In genomic region chrX:149527705-149528104, GRCh38 we compare ENCODE assay signal across 9 cellular contexts. TPM values are rescaled to one million over a fixed set of nuclear protein-coding genes. Genes with fewer than 3 reads are reported as not detected.
DNase-seq lines count a peak whose midpoint lies in the region; ATAC-seq and TF ChIP-seq lines count a peak whose summit lies in the region.
"Had no signal": no experiment of that assay in that cellular context is flagged by ENCODE, and none has a peak within 500 bp of the region (broad histone marks: within the 10 kb centered on the region; RNA-seq: fewer than 3 reads in every experiment).

No MANE protein-coding gene starts in this region.

- 25 to 78% methylated on average over 1 of the region's 1 CpG for WGBS in testis, 2 donors

- H3K27ac Mint-ChIP-seq in activated CD4-positive, alpha-beta memory T cell treated with anti-CD3 and anti-CD28 coated beads, Interleukin-2, amount 10 ng/mL, durations not matched to agents 7 days and 5 days, result peak overlapping the region; percentile 64

- intact Hi-C loops in left ventricle myocardium superior (cut with micrococcal nuclease) (no loop called here), testis (cut with DNase I; ENCODE audit: low total_unique reads) (no loop called here)

- H3K36me3 ChIP-seq in testis (ENCODE audit: low read depth, missing control alignments), result no peaks in the 10 kb centered on the region
- H3K36me3 ChIP-seq: SJCRH30 had no signal

- H3K27ac ChIP-seq in testis, result no peak overlapping the region
- H3K27ac ChIP-seq: SJCRH30 had no signal

- no peaks in the 10 kb centered on the region for H3K27me3 Mint-ChIP-seq in activated CD4-positive, alpha-beta memory T cell treated with anti-CD3 and anti-CD28 coated beads, Interleukin-2, amount 10 ng/mL, durations not matched to agents 7 days and 5 days

- POLR2A ChIA-PET in activated CD4-positive, alpha-beta memory T cell treated with anti-CD3 and anti-CD28 coated beads, Interleukin-2, amount 10 ng/mL, durations not matched to agents 7 days and 5 days (lab: Charles Lee), result interaction anchor here (1.0 kb wide), 2 partner anchors 13 to 23 kb away, joined by 4 to 5 read pairs; partner anchors contain the start of genes EOLA1 and IDS

- H3K4me1 ChIP-seq in testis, result no peaks in the 10 kb centered on the region
- H3K4me1 ChIP-seq: SJCRH30 had no signal

- no peak for TF ChIP-seq POLR2A in testis (IDR thresholded peaks at IDR 0.05)

- ATAC-seq in left ventricle myocardium superior, result peak; percentile 22
- no peak for ATAC-seq in HG03469 (IDR thresholded peaks at IDR 0.05; ENCODE audit: unreplicated experiment)

- peaks cover 35% of the 10 kb centered on the region for H3K4me1 Mint-ChIP-seq in activated CD4-positive, alpha-beta memory T cell treated with anti-CD3 and anti-CD28 coated beads, Interleukin-2, amount 10 ng/mL, durations not matched to agents 7 days and 5 days

- no peaks in the 10 kb centered on the region for H3K9me3 ChIP-seq in testis
- H3K9me3 ChIP-seq: SJCRH30 had no signal

- H3K27me3 ChIP-seq in testis, result no peaks in the 10 kb centered on the region
- H3K27me3 ChIP-seq: SJCRH30 had no signal

- DNase-seq in AG09319 (ENCODE audit: extremely low read depth, low read depth) (no peak), EL (peak; percentile 15), HT-29 (ENCODE audit: low spot score) (peak; percentile 65), left ventricle myocardium superior (no peak), testis (no peak), COLO829 (ENCODE audit: low spot score) (no peak)
- peak; percentile 46 for DNase-seq in activated CD4-positive, alpha-beta memory T cell treated with anti-CD3 and anti-CD28 coated beads, Interleukin-2, amount 10 ng/mL, durations not matched to agents 7 days and 5 days

- H3K9me3 Mint-ChIP-seq in activated CD4-positive, alpha-beta memory T cell treated with anti-CD3 and anti-CD28 coated beads, Interleukin-2, amount 10 ng/mL, durations not matched to agents 7 days and 5 days, result no peaks in the 10 kb centered on the region

- CTCF ChIA-PET in activated CD4-positive, alpha-beta memory T cell treated with anti-CD3 and anti-CD28 coated beads, Interleukin-2, amount 10 ng/mL, durations not matched to agents 7 days and 5 days (lab: Charles Lee), result interaction anchor here (1.0 to 2.2 kb wide), 4 partner anchors 11 to 17 kb away, joined by 3 to 15 read pairs (median 10); partner anchors contain the start of gene EOLA1

- TF ChIP-seq CTCF in AG09319 (IDR thresholded peaks at IDR 0.05; ENCODE audit: low read depth, low read length), result peak; percentile 55
- TF ChIP-seq CTCF in testis (IDR thresholded peaks at IDR 0.05), result peak; percentile 27 to 56 (median 32)

- H3K36me3 Mint-ChIP-seq in activated CD4-positive, alpha-beta memory T cell treated with anti-CD3 and anti-CD28 coated beads, Interleukin-2, amount 10 ng/mL, durations not matched to agents 7 days and 5 days (ENCODE audit: low read depth), result peaks cover 13% of the 10 kb centered on the region

- H3K4me3 ChIP-seq in testis, result no peak overlapping the region
- H3K4me3 ChIP-seq: SJCRH30 had no signal

- no peak overlapping the region for H3K4me3 Mint-ChIP-seq in activated CD4-positive, alpha-beta memory T cell treated with anti-CD3 and anti-CD28 coated beads, Interleukin-2, amount 10 ng/mL, durations not matched to agents 7 days and 5 days

RNA-seq across cellular contexts. Expression of gene EOLA1, which starts 13.1 kb away (rescaled TPM):
- 24.7 and 28.1 TPM in 2 replicates for total RNA-seq in HT-29 (2014; rRNA removed; shearing (Covaris generic))
- total RNA-seq in activated CD4-positive, alpha-beta memory T cell treated with anti-CD3 and anti-CD28 coated beads, Interleukin-2, amount 10 ng/mL, durations not matched to agents 7 days and 5 days, result 10 to 100 TPM; 31.8 to 36.4 TPM
- total RNA-seq in left ventricle myocardium superior (29.6 TPM), testis (10 to 100 TPM; 10.6 to 12.0 TPM)
- polyA plus RNA-seq in testis (ENCODE audit: insufficient read depth, low read depth, low replicate concordance), result 13.4 TPM

RNA-seq across cellular contexts. Expression of gene HSFX3, which starts 22.0 kb away (rescaled TPM):
- not detected in 2 replicates for total RNA-seq in HT-29 (2014; rRNA removed; shearing (Covaris generic))
- not detected for total RNA-seq in activated CD4-positive, alpha-beta memory T cell treated with anti-CD3 and anti-CD28 coated beads, Interleukin-2, amount 10 ng/mL, durations not matched to agents 7 days and 5 days
- total RNA-seq in left ventricle myocardium superior (not detected), testis (1 to 10 TPM; 5.6 to 8.7 TPM)
- polyA plus RNA-seq in testis (ENCODE audit: insufficient read depth, low read depth, low replicate concordance), result 16.6 TPM
- total RNA-seq: SJCRH30 had no signal

RNA-seq across cellular contexts. Expression of gene IDS, which starts 22.6 kb away (rescaled TPM):
- total RNA-seq in HT-29 (2014; rRNA removed; shearing (Covaris generic)), result 51.1 and 53.2 TPM in 2 replicates
- 100 to 1,000 TPM; 114 to 116 TPM for total RNA-seq in activated CD4-positive, alpha-beta memory T cell treated with anti-CD3 and anti-CD28 coated beads, Interleukin-2, amount 10 ng/mL, durations not matched to agents 7 days and 5 days
- total RNA-seq in left ventricle myocardium superior (88.7 TPM), testis (10 to 100 TPM; 30.2 to 38.4 TPM)
- 25.3 TPM for polyA plus RNA-seq in testis (ENCODE audit: insufficient read depth, low read depth, low replicate concordance)

RNA-seq across cellular contexts. Expression of gene MAGEA9B, which starts 59.6 kb away (rescaled TPM):
- total RNA-seq in HT-29 (2014; rRNA removed; shearing (Covaris generic)), result not detected in 2 replicates
- total RNA-seq in activated CD4-positive, alpha-beta memory T cell treated with anti-CD3 and anti-CD28 coated beads, Interleukin-2, amount 10 ng/mL, durations not matched to agents 7 days and 5 days, result not detected
- total RNA-seq in left ventricle myocardium superior (not detected), testis (10 to 100 TPM; 18.6 to 24.6 TPM)
- 11.0 TPM for polyA plus RNA-seq in testis (ENCODE audit: insufficient read depth, low read depth, low replicate concordance)
- total RNA-seq: SJCRH30 had no signal

Comparison
In these comparisons a context has a peak if more than half of its experiments do, and no peak if none do; other contexts are left out.
1. DNase-seq: peak in EL (single experiment), HT-29 (single experiment) and activated CD4-positive, alpha-beta memory T cell treated with anti-CD3 and anti-CD28 coated beads, Interleukin-2, amount 10 ng/mL, durations not matched to agents 7 days and 5 days (single experiment); none in AG09319 (single experiment), left ventricle myocardium superior (single experiment), testis (single experiment) and COLO829 (single experiment).